Comparison of ENCODE assay signal across 19 cellular contexts in the genomic region with DNA sequence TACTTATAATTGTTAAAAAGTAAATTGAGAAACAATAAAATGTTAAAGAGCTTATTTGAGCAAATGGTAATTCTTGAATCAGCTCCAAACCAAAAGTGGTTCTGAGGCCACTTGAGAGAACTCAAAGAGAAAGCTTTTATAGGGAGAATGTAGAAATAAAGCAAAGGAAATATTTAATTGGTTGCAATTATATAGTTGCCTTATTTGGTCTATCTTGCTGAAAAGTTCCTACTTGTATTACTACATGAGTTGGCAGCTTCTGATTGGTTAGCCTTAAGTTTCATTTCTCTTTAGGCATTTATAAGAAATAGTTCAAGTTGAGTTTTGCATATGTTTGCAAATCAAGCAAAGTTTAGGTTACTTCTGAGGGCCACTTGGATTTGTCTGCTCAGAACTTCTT. TPM values are rescaled to one million over a fixed set of nuclear protein-coding genes. Genes with fewer than 3 reads are reported as not detected.
DNase-seq lines count a peak whose midpoint lies in the region; ATAC-seq and TF ChIP-seq lines count a peak whose summit lies in the region.
"Had no signal": no experiment of that assay in that cellular context is flagged by ENCODE, and none has a peak within 500 bp of the region (broad histone marks: within the 10 kb centered on the region; RNA-seq: fewer than 3 reads in every experiment).

No MANE protein-coding gene starts in this region.

- H3K4me3 Mint-ChIP-seq in activated T-cell treated with anti-CD3 and anti-CD28 coated beads, Interleukin-2, amount 50 U/mL, for 72 hours, result no peak overlapping the region
- H3K4me3 Mint-ChIP-seq: activated naive CD4-positive, alpha-beta T cell treated with anti-CD3 and anti-CD28 coated beads, Interleukin-2, amount 50 U/mL, for 24 hours; CD8-positive, alpha-beta memory T cell had no signal

- H3K4me3 ChIP-seq in OCI-LY3 (ENCODE audit: low read length), result no peak overlapping the region
- no peak overlapping the region for H3K4me3 ChIP-seq in thyroid gland (replicated peaks in 1 of 3)
- H3K4me3 ChIP-seq: pancreas had no signal

- H3K27me3 ChIP-seq in OCI-LY3 (ENCODE audit: low read depth, low read length) (no peaks in the 10 kb centered on the region), thyroid gland (no peaks in the 10 kb centered on the region)
- H3K27me3 ChIP-seq: pancreas had no signal

- intact Hi-C loops in thyroid gland (cut with DNase I), result no loop called here
- intact Hi-C loops in sciatic nerve (cut with DNase I), result no loop called here

- TF ChIP-seq CTCF in OCI-LY3 (IDR thresholded peaks at IDR 0.05; ENCODE audit: low read depth, low read length), result no peak
- no peak for TF ChIP-seq CTCF in thyroid gland (IDR thresholded peaks at IDR 0.05)

- H4K20me1 ChIP-seq in OCI-LY3 (ENCODE audit: insufficient read depth, low read length), result no peaks in the 10 kb centered on the region

- no peak for DNase-seq in activated T-cell treated with anti-CD3 and anti-CD28 coated beads, Interleukin-2, amount 50 U/mL, for 72 hours
- no peak for DNase-seq in activated T-cell treated with anti-CD3 and anti-CD28 coated beads, Interleukin-2, amount 50 U/mL, for 1 hour
- peak; percentile 15 for DNase-seq in fibroblast of gingiva (ENCODE audit: low read depth)
- DNase-seq in thyroid gland, result peak in 1 of 2 donors; percentile 9
- no peak for DNase-seq in NCI-H524 (lab: John Stamatoyannopoulos, UW)
- DNase-seq in sciatic nerve (ENCODE audit: low spot score), result no peak
- no peak for DNase-seq in DMS53 (lab: John Stamatoyannopoulos, UW)
- DNase-seq: activated CD4-positive, alpha-beta T cell treated with anti-CD3 and anti-CD28 coated beads, Interleukin-2, amount 50 U/mL, for 1 hour; CD8-positive, alpha-beta memory T cell; erythroblast; head of caudate nucleus; NCI-H1930; NCI-H748 treated with DMSO at 0.1 percent for 48 hours; pancreas; stimulated activated CD4-positive, alpha-beta T cell treated with anti-CD3 and anti-CD28 coated beads, Interleukin-1b, Interleukin-23, amount 100 ng/mL, for 48 hours; stimulated activated naive CD8-positive, alpha-beta T cell treated with anti-CD3 and anti-CD28 coated beads, Interleukin-15, amount 100 ng/mL, for 72 hours had no signal

- H3K9me3 ChIP-seq in OCI-LY3 (ENCODE audit: insufficient read depth, low read length) (no peaks in the 10 kb centered on the region), thyroid gland (no peaks in the 10 kb centered on the region)
- H3K9me3 ChIP-seq: pancreas had no signal

- peaks cover 3% of the 10 kb centered on the region for H3K36me3 ChIP-seq in OCI-LY3 (replicated peaks; ENCODE audit: low read depth, low read length)
- no peaks in the 10 kb centered on the region for H3K36me3 ChIP-seq in thyroid gland
- H3K36me3 ChIP-seq: pancreas had no signal

- H3K79me2 ChIP-seq in OCI-LY3 (ENCODE audit: low read length), result no peaks in the 10 kb centered on the region

- no peak for ATAC-seq in activated T-cell treated with anti-CD3 and anti-CD28 coated beads, Interleukin-2, amount 50 U/mL, for 72 hours (replicated peaks in 1 of 2)
- ATAC-seq in sciatic nerve, result no peak
- ATAC-seq: pancreas had no signal

- peaks cover 1 to 2% of the 10 kb centered on the region in 2 donors for H3K9me3 Mint-ChIP-seq in activated T-cell treated with anti-CD3 and anti-CD28 coated beads, Interleukin-2, amount 50 U/mL, for 72 hours
- H3K9me3 Mint-ChIP-seq: activated naive CD4-positive, alpha-beta T cell treated with anti-CD3 and anti-CD28 coated beads, Interleukin-2, amount 50 U/mL, for 24 hours; CD8-positive, alpha-beta memory T cell had no signal

- H3K27me3 Mint-ChIP-seq in activated T-cell treated with anti-CD3 and anti-CD28 coated beads, Interleukin-2, amount 50 U/mL, for 72 hours (ENCODE audit: low read depth), result no peaks in the 10 kb centered on the region
- H3K27me3 Mint-ChIP-seq: stimulated activated naive CD8-positive, alpha-beta T cell treated with anti-CD3 and anti-CD28 coated beads, Interleukin-15, amount 100 ng/mL, for 72 hours had no signal

- H2AFZ ChIP-seq in OCI-LY3 (ENCODE audit: low read depth, low read length), result no peak overlapping the region

- H3K4me1 Mint-ChIP-seq in activated T-cell treated with anti-CD3 and anti-CD28 coated beads, Interleukin-2, amount 50 U/mL, for 72 hours (ENCODE audit: low read depth), result peaks cover 20% of the 10 kb centered on the region
- H3K4me1 Mint-ChIP-seq: CD8-positive, alpha-beta memory T cell had no signal

- no peak for TF ChIP-seq POLR2A in thyroid gland (IDR thresholded peaks at IDR 0.05)

- peaks cover 13% of the 10 kb centered on the region for H3K4me1 ChIP-seq in OCI-LY3 (ENCODE audit: low read length)
- peaks cover 8 to 11% of the 10 kb centered on the region in 2 donors for H3K4me1 ChIP-seq in thyroid gland
- H3K4me1 ChIP-seq: pancreas had no signal

- no peaks in the 10 kb centered on the region for H3K36me3 Mint-ChIP-seq in activated T-cell treated with anti-CD3 and anti-CD28 coated beads, Interleukin-2, amount 50 U/mL, for 72 hours (ENCODE audit: insufficient read depth in 2 of 2)
- H3K36me3 Mint-ChIP-seq: activated naive CD4-positive, alpha-beta T cell treated with anti-CD3 and anti-CD28 coated beads, Interleukin-2, amount 50 U/mL, for 24 hours; CD8-positive, alpha-beta memory T cell had no signal

- H3K27ac Mint-ChIP-seq in activated T-cell treated with anti-CD3 and anti-CD28 coated beads, Interleukin-2, amount 50 U/mL, for 72 hours, result peak overlapping the region; percentile 30
- H3K27ac Mint-ChIP-seq: activated naive CD4-positive, alpha-beta T cell treated with anti-CD3 and anti-CD28 coated beads, Interleukin-2, amount 50 U/mL, for 24 hours; CD8-positive, alpha-beta memory T cell had no signal

- H3K9ac ChIP-seq in OCI-LY3 (ENCODE audit: low read length), result no peak overlapping the region

- H3K27ac ChIP-seq in OCI-LY3 (ENCODE audit: low read length), result no peak overlapping the region
- peak overlapping the region in 2 of 3 donors; percentile 30 to 71 for H3K27ac ChIP-seq in thyroid gland
- H3K27ac ChIP-seq: pancreas, RWPE1 had no signal

- H3K4me2 ChIP-seq in OCI-LY3 (ENCODE audit: low read length), result 0 out of 2 replicates have a peak overlapping the region, but pooled peaks have one; percentile 2

RNA-seq across cellular contexts. Expression of a gene that starts 38.1 kb away (rescaled TPM):
- under 1 TPM in 1 of 2 donors, not detected in 1; 0.12 TPM for total RNA-seq in activated T-cell treated with anti-CD3 and anti-CD28 coated beads, Interleukin-2, amount 50 U/mL, for 72 hours
- total RNA-seq in thyroid gland (under 1 TPM; under 0.01 to 0.33 (median 0.15) TPM), sciatic nerve (1.9 TPM)
- total RNA-seq: CD8-positive, alpha-beta memory T cell had no signal
